ENCODE assay signal across 21 cellular contexts in the genomic region with DNA sequence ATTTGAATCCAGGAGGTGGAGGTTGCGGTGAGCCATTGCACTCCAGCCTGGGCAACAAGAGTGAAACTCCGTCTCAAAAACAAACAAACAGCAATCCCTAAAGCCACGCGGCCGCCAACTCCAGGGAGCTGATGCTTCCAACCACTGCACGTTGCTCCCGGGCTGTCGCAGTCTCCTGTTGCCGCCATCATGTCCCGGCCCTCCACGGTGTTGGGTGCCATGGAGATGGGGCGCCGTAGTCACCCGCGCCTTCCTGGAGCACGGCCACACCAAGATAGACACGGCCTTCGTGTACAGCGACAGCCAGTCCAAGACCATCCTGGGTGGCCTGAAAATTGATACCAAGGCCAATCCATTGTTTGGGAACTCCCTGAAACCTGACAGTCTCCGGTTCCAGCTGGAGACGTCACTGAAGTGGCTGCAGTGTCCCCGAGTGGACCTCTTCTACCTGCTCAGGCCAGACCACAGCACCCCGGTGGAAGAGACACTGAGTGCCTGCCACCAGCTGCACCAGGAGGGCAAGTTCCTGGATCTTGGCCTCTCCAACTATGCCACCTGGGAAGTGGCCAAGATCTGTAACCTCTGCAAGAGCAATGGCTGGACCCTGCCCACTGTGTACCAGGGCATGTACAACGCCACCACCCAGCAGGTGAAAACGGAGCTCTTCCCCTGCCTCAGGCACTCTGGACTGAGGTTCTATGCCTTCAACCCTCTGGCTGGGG.
"Had no signal": no experiment of that assay in that cellular context is flagged by ENCODE, and none has a peak within 500 bp of the region (broad histone marks: within the 10 kb centered on the region; RNA-seq: fewer than 3 reads in every experiment).

No MANE protein-coding gene starts in this region.

- H3K4me3 Mint-ChIP-seq: activated T-cell treated with anti-CD3 and anti-CD28 coated beads, Interleukin-2, amount 50 U/mL, for 72 hours; mesothelial cell of epicardium; nephron progenitor cell; stimulated activated naive CD8-positive, alpha-beta T cell treated with anti-CD3 and anti-CD28 coated beads, Interleukin-15, Interleukin-2, amounts not matched to agents 100 ng/mL and 50 ng/mL, for 24 hours; T-helper 1 cell treated with Interleukin-12 subunit alpha and Interleukin-12 subunit beta and Interleukin-4 antibody, amounts not matched to agents 30 μg/mL and 1 μg/mL, for 36 hours; type B pancreatic cell had no signal

- H3K9me3 Mint-ChIP-seq: activated naive CD4-positive, alpha-beta T cell treated with anti-CD3 and anti-CD28 coated beads, Interleukin-2, amount 50 U/mL, for 72 hours; activated T-cell treated with anti-CD3 and anti-CD28 coated beads, Interleukin-2, amount 50 U/mL, for 72 hours; mesothelial cell of epicardium; nephron progenitor cell; stimulated activated naive CD8-positive, alpha-beta T cell treated with anti-CD3 and anti-CD28 coated beads, Interleukin-15, Interleukin-2, amounts not matched to agents 100 ng/mL and 50 ng/mL, for 24 hours; T-helper 1 cell treated with Interleukin-12 subunit alpha and Interleukin-12 subunit beta and Interleukin-4 antibody, amounts not matched to agents 30 μg/mL and 1 μg/mL, for 36 hours; type B pancreatic cell had no signal

- H3K9me3 ChIP-seq: adrenal gland, breast epithelium, esophagus muscularis mucosa, gastroesophageal sphincter had no signal

- H3K27ac ChIP-seq: adrenal gland, breast epithelium, esophagus muscularis mucosa, gastroesophageal sphincter, VCaP had no signal

- H3K27me3 ChIP-seq: adrenal gland, breast epithelium, esophagus muscularis mucosa, gastroesophageal sphincter had no signal

- H3K4me1 ChIP-seq: adrenal gland, breast epithelium had no signal

- ATAC-seq: activated naive CD4-positive, alpha-beta T cell treated with anti-CD3 and anti-CD28 coated beads, Interleukin-2, amount 50 U/mL, for 72 hours; activated T-cell treated with anti-CD3 and anti-CD28 coated beads, Interleukin-2, amount 50 U/mL, for 72 hours; gastroesophageal sphincter had no signal

- H3K4me3 ChIP-seq: adrenal gland, breast epithelium, esophagus muscularis mucosa, gastroesophageal sphincter had no signal

- DNase-seq: activated CD4-positive, alpha-beta T cell treated with anti-CD3 and anti-CD28 coated beads for 1 hour; activated CD4-positive, alpha-beta T cell treated with anti-CD3 and anti-CD28 coated beads, Interleukin-2, amount 50 U/mL, for 4 hours; activated effector memory CD4-positive, alpha-beta T cell treated with anti-CD3 and anti-CD28 coated beads, Interleukin-2, amount 50 U/mL, for 16 hours; activated T-cell treated with anti-CD3 and anti-CD28 coated beads, Interleukin-2, amount 50 U/mL, for 72 hours; adrenal gland; cerebellar nuclear complex; cortex of kidney; effector CD8-positive, alpha-beta T cell; nephron progenitor cell; occipital lobe; retina; stimulated activated CD4-positive, alpha-beta T cell treated with anti-CD3 and anti-CD28 coated beads, Interleukin-2, amount 100 ng/mL, for 24 hours had no signal

- H3K27ac Mint-ChIP-seq: mesothelial cell of epicardium; nephron progenitor cell; stimulated activated naive CD8-positive, alpha-beta T cell treated with anti-CD3 and anti-CD28 coated beads, Interleukin-15, Interleukin-2, amounts not matched to agents 100 ng/mL and 50 ng/mL, for 24 hours; T-helper 1 cell treated with Interleukin-12 subunit alpha and Interleukin-12 subunit beta and Interleukin-4 antibody, amounts not matched to agents 30 μg/mL and 1 μg/mL, for 36 hours; type B pancreatic cell had no signal

- H3K27me3 Mint-ChIP-seq: stimulated activated naive CD8-positive, alpha-beta T cell treated with anti-CD3 and anti-CD28 coated beads, Interleukin-15, Interleukin-2, amounts not matched to agents 100 ng/mL and 50 ng/mL, for 24 hours; type B pancreatic cell had no signal

- H3K36me3 ChIP-seq: adrenal gland, breast epithelium had no signal

- H3K4me1 Mint-ChIP-seq: nephron progenitor cell had no signal
